9 cellular contexts compared by ENCODE assay signal in genomic region chr10:110398419-110399162, GRCh38.
DNase-seq lines count a peak whose midpoint lies in the region; ATAC-seq and TF ChIP-seq lines count a peak whose summit lies in the region.
"Had no signal": no experiment of that assay in that cellular context is flagged by ENCODE, and none has a peak within 500 bp of the region (broad histone marks: within the 10 kb centered on the region; RNA-seq: fewer than 3 reads in every experiment).

No MANE protein-coding gene starts in this region.

- no peak overlapping the region for H3K27ac Mint-ChIP-seq in activated T-cell treated with anti-CD3 and anti-CD28 coated beads, Interleukin-2, amount 50 U/mL, for 24 hours
- H3K27ac Mint-ChIP-seq in glutamatergic neuron (ENCODE audit: unreplicated experiment), result no peak overlapping the region

- no peaks in the 10 kb centered on the region for H3K9me3 ChIP-seq in uterus

- intact Hi-C loops in Right ventricle myocardium superior (cut with DNase I) (no loop called here), Right ventricle myocardium inferior (cut with DNase I) (no loop called here), uterus (cut with DNase I; ENCODE audit: low total_unique reads) (no loop called here)

- no peaks in the 10 kb centered on the region for H3K27me3 Mint-ChIP-seq in activated T-cell treated with anti-CD3 and anti-CD28 coated beads, Interleukin-2, amount 50 U/mL, for 24 hours
- peaks cover 5% of the 10 kb centered on the region for H3K27me3 Mint-ChIP-seq in glutamatergic neuron (ENCODE audit: unreplicated experiment)

- H3K36me3 Mint-ChIP-seq in activated T-cell treated with anti-CD3 and anti-CD28 coated beads, Interleukin-2, amount 50 U/mL, for 24 hours (ENCODE audit: low read depth), result no peaks in the 10 kb centered on the region
- no peaks in the 10 kb centered on the region for H3K36me3 Mint-ChIP-seq in glutamatergic neuron (ENCODE audit: unreplicated experiment)

- no peaks in the 10 kb centered on the region for H3K9me3 Mint-ChIP-seq in activated T-cell treated with anti-CD3 and anti-CD28 coated beads, Interleukin-2, amount 50 U/mL, for 24 hours
- peaks cover 3% of the 10 kb centered on the region for H3K9me3 Mint-ChIP-seq in glutamatergic neuron (ENCODE audit: unreplicated experiment)

- peaks cover 0 to 5% of the 10 kb centered on the region in 2 donors for H3K4me1 ChIP-seq in uterus

- TF ChIP-seq POLR2A in uterus (IDR thresholded peaks at IDR 0.05), result no peak

- H3K36me3 ChIP-seq in brain microvascular endothelial cell (replicated peaks), result no peaks in the 10 kb centered on the region
- no peaks in the 10 kb centered on the region for H3K36me3 ChIP-seq in uterus

- H3K4me3 Mint-ChIP-seq in activated T-cell treated with anti-CD3 and anti-CD28 coated beads, Interleukin-2, amount 50 U/mL, for 24 hours, result no peak overlapping the region
- H3K4me3 Mint-ChIP-seq in glutamatergic neuron (ENCODE audit: unreplicated experiment), result no peak overlapping the region

- no peaks in the 10 kb centered on the region for H3K27me3 ChIP-seq in brain microvascular endothelial cell (replicated peaks)
- no peaks in the 10 kb centered on the region for H3K27me3 ChIP-seq in uterus

- H3K4me1 Mint-ChIP-seq in activated T-cell treated with anti-CD3 and anti-CD28 coated beads, Interleukin-2, amount 50 U/mL, for 24 hours (ENCODE audit: low read depth), result peaks cover 22% of the 10 kb centered on the region
- peaks cover 4% of the 10 kb centered on the region for H3K4me1 Mint-ChIP-seq in glutamatergic neuron (ENCODE audit: low read depth, unreplicated experiment)

- ATAC-seq in Right ventricle myocardium superior (ENCODE audit: poor library complexity), result peak; percentile 28
- no peak for ATAC-seq in Right ventricle myocardium inferior
- no peak for ATAC-seq in GM19035 (IDR thresholded peaks at IDR 0.05; ENCODE audit: unreplicated experiment)

- TF ChIP-seq CTCF in brain microvascular endothelial cell (IDR thresholded peaks at IDR 0.05; ENCODE audit: low read depth, low read length, missing control alignments) (no peak), uterus (IDR thresholded peaks at IDR 0.05) (no peak), glutamatergic neuron (IDR thresholded peaks at IDR 0.05; ENCODE audit: partially characterized antibody, unreplicated experiment) (no peak)

- in situ Hi-C loops in brain microvascular endothelial cell (cut with HindIII; ENCODE audit: low pct_ligation_motif_present, low sequenced_read_pairs), result no loop called here

- DNase-seq in Right ventricle myocardium superior, result no peak
- DNase-seq in Right ventricle myocardium inferior (ENCODE audit: missing footprints), result no peak
- DNase-seq in brain microvascular endothelial cell, result peak; percentile 97
- DNase-seq in left kidney (ENCODE audit: low read depth, low spot score), result peak; percentile 80
- peak; percentile 38 to 68 for DNase-seq in uterus
- DNase-seq in activated T-cell treated with anti-CD3 and anti-CD28 coated beads, Interleukin-2, amount 50 U/mL, for 24 hours, result no peak
- DNase-seq in glutamatergic neuron, result no peak
- DNase-seq: NCI-H2081 had no signal

- H3K4me3 ChIP-seq in brain microvascular endothelial cell (ENCODE audit: low read depth, low read length) (no peak overlapping the region), uterus (no peak overlapping the region)

- peak overlapping the region; percentile 98 for H3K27ac ChIP-seq in brain microvascular endothelial cell
- H3K27ac ChIP-seq in uterus, result peak overlapping the region; percentile 53 to 54

Comparison
In these comparisons a context has a peak if more than half of its experiments do, and no peak if none do; other contexts are left out.
1. DNase-seq: peak in brain microvascular endothelial cell (single experiment), left kidney (single experiment) and uterus (2 of 2); none in Right ventricle myocardium superior (single experiment), Right ventricle myocardium inferior (single experiment), activated T-cell treated with anti-CD3 and anti-CD28 coated beads, Interleukin-2, amount 50 U/mL, for 24 hours (single experiment) and glutamatergic neuron (single experiment).